1 cellular context compared by ENCODE assay signal in genomic region chr10:112558476-112559166, GRCh38.
TF ChIP-seq lines count a peak whose summit lies in the region.

No MANE protein-coding gene starts in this region.

TF ChIP-seq in SK-N-SH treated with all-trans-retinoic acid at 6 μM for 48 hours, 23 proteins besides CTCF, POLR2A, EP300 and RAD21 (continued from another document):
- no peak for TF ChIP-seq PPARA (CRISPR knock-in tag; IDR thresholded peaks at IDR 0.05; ENCODE audit: borderline replicate concordance)
- no peak for TF ChIP-seq ZNF70 (CRISPR knock-in tag; IDR thresholded peaks at IDR 0.05)
- no peak for TF ChIP-seq ZFP30 (CRISPR knock-in tag; IDR thresholded peaks at IDR 0.05)
- TF ChIP-seq TCF4 (CRISPR knock-in tag; IDR thresholded peaks at IDR 0.05; ENCODE audit: borderline replicate concordance) = no peak
- no peak for TF ChIP-seq ZNF8 (CRISPR knock-in tag; IDR thresholded peaks at IDR 0.05)
- no peak for TF ChIP-seq CSDC2 (CRISPR knock-in tag; IDR thresholded peaks at IDR 0.05)
